21 cellular contexts compared by ENCODE assay signal in the genomic region with DNA sequence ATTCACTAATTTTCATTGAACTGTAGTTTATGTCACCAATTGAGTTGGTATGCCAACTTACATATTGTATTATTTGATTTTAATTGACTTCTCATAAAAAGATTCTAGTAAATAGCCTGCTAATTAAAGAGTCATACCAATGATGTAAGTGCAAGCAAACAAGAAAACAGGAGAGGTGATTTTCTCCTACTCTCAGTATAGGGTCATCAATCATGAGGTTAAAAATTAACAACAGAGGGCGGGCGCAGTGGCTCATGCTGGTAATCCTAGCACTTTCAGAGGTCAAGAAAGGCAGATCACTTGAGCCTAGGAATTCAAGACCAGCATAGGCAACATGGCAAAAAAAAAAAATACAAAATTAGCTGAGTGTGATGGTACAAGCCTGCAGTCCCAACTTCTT.
DNase-seq lines count a peak whose midpoint lies in the region; ATAC-seq and TF ChIP-seq lines count a peak whose summit lies in the region.
"Had no signal": no experiment of that assay in that cellular context is flagged by ENCODE, and none has a peak within 500 bp of the region (broad histone marks: within the 10 kb centered on the region; RNA-seq: fewer than 3 reads in every experiment).

No MANE protein-coding gene starts in this region.

- H3K4me2 ChIP-seq in mesenchymal stem cell (ENCODE audit: low read length, poor library complexity, severe bottlenecking) (no peak overlapping the region), GM23248 (ENCODE audit: unreplicated experiment) (no peak overlapping the region)

- H3K9me3 ChIP-seq in mesenchymal stem cell (ENCODE audit: control insufficient read depth, low read length) (no peaks in the 10 kb centered on the region), GM23248 (ENCODE audit: low read depth) (no peaks in the 10 kb centered on the region)
- H3K9me3 ChIP-seq: HAP-1, heart left ventricle, prostate gland had no signal

- POLR2A ChIA-PET in HEK293T (lab: Yijun Ruan, JAX): no interaction called here

- no peak overlapping the region for H4K91ac ChIP-seq in mesenchymal stem cell (ENCODE audit: low read length)

- H2BK15ac ChIP-seq in mesenchymal stem cell (ENCODE audit: low read depth, poor library complexity, severe bottlenecking): no peak overlapping the region

- no peak overlapping the region for H3K4me3 Mint-ChIP-seq in chondrocyte (ENCODE audit: unreplicated experiment)
- H3K4me3 Mint-ChIP-seq: activated CD8-positive, alpha-beta T cell treated with anti-CD3 and anti-CD28 coated beads, Interleukin-2, amount 10 ng/mL, durations not matched to agents 7 days and 5 days; naive B cell had no signal

- H3K36me3 ChIP-seq in mesenchymal stem cell (ENCODE audit: control insufficient read depth in 1 of 2, insufficient read depth in 2 of 2, low read depth in 1 of 2, low read length in 2 of 2) (peaks cover 0 to 57% of the 10 kb centered on the region in 2 experiments), GM23248 (ENCODE audit: low read depth) (peaks cover 23% of the 10 kb centered on the region)
- H3K36me3 ChIP-seq: prostate gland had no signal

- H3K27me3 ChIP-seq in mesenchymal stem cell (ENCODE audit: control insufficient read depth in 1 of 2, insufficient read depth in 1 of 2, low read length in 2 of 2): no peaks in the 10 kb centered on the region
- H3K27me3 ChIP-seq in GM23248 (replicated peaks; ENCODE audit: insufficient read depth): no peaks in the 10 kb centered on the region
- H3K27me3 ChIP-seq: cardiac muscle cell, heart left ventricle had no signal

- H2BK12ac ChIP-seq in mesenchymal stem cell (ENCODE audit: low read length in 2 of 2): no peak overlapping the region

- no peak overlapping the region for H3K18ac ChIP-seq in mesenchymal stem cell (ENCODE audit: low read depth in 1 of 2, low read length in 2 of 2)

- ATAC-seq in GM19023 (IDR thresholded peaks at IDR 0.05; ENCODE audit: unreplicated experiment): no peak
- ATAC-seq: activated CD8-positive, alpha-beta T cell treated with anti-CD3 and anti-CD28 coated beads, Interleukin-2, amount 10 ng/mL, durations not matched to agents 7 days and 5 days; heart left ventricle; K562 had no signal

- peaks cover 7% of the 10 kb centered on the region for H3K79me1 ChIP-seq in mesenchymal stem cell (replicated peaks; ENCODE audit: low read length, poor library complexity, severe bottlenecking)

- H3K27ac Mint-ChIP-seq in chondrocyte (ENCODE audit: unreplicated experiment): peak overlapping the region; percentile 45
- H3K27ac Mint-ChIP-seq: activated CD8-positive, alpha-beta T cell treated with anti-CD3 and anti-CD28 coated beads, Interleukin-2, amount 10 ng/mL, durations not matched to agents 7 days and 5 days had no signal

- in situ Hi-C loops in ACHN (cut with HindIII; ENCODE audit: low pct_ligation_motif_present, low pct_unique_long_range_greater_than_20kb, low sequenced_read_pairs): no loop called here
- in situ Hi-C loops in GM23248 (cut with MboI): no loop called here

- no peaks in the 10 kb centered on the region for H3K9me3 Mint-ChIP-seq in chondrocyte (ENCODE audit: low read depth)
- H3K9me3 Mint-ChIP-seq: naive B cell had no signal

- H3K36me3 Mint-ChIP-seq in chondrocyte (ENCODE audit: low read depth): peaks cover 17% of the 10 kb centered on the region

- H3K4ac ChIP-seq in mesenchymal stem cell (ENCODE audit: low read depth in 1 of 2, low read length in 2 of 2): no peak overlapping the region

- no peak overlapping the region for H2BK5ac ChIP-seq in mesenchymal stem cell (ENCODE audit: low read depth, low read length, poor library complexity, severe bottlenecking)

- DNase-seq in ACHN (peak; percentile 77), HEK293T (ENCODE audit: extremely low spot score) (no peak), chondrocyte (ENCODE audit: low spot score) (no peak), mesenchymal stem cell (no peak), GM23248 (no peak), NCI-H146 treated with DMSO at 0.1 percent for 48 hours (lab: John Stamatoyannopoulos, UW; ENCODE audit: unreplicated experiment) (no peak), activated gamma-delta T cell (lab: John Stamatoyannopoulos, UW) (no peak)
- DNase-seq: activated CD8-positive, alpha-beta T cell treated with anti-CD3 and anti-CD28 coated beads, Interleukin-2, amount 10 ng/mL, durations not matched to agents 7 days and 5 days; EL; heart left ventricle; naive B cell; NCI-H1105 treated with DMSO at 0.1 percent for 48 hours; NK-92 treated with Interleukin-12 subunit alpha and Interleukin-12 subunit beta, amount 100 ng/mL, for 24 hours; stimulated activated CD4-positive, alpha-beta T cell treated with anti-CD3 and anti-CD28 coated beads, Interleukin-12 subunit alpha, Interleukin-12 subunit beta, amount 100 ng/mL, for 4 hours; stimulated activated naive CD4-positive, alpha-beta T cell; T-helper 1 cell had no signal

- 71% methylated on average over 2 of the region's 2 CpGs for WGBS in mesenchymal stem cell
- WGBS in GM23248 (ENCODE audit: low coverage in 1 of 2, low lambda C conversion rate in 2 of 2, missing lambda C conversion rate in 2 of 2), 2 experiments: 96 to 98% methylated on average over 2 of the region's 2 CpGs

- H4K8ac ChIP-seq in mesenchymal stem cell (ENCODE audit: low read length): no peak overlapping the region

- H3K4me1 Mint-ChIP-seq in chondrocyte (ENCODE audit: low read depth): peaks cover 20% of the 10 kb centered on the region
- H3K4me1 Mint-ChIP-seq: naive B cell had no signal

- H3K9ac ChIP-seq in mesenchymal stem cell (ENCODE audit: low read length) (no peak overlapping the region), GM23248 (no peak overlapping the region)

- H4K20me1 ChIP-seq in GM23248 (ENCODE audit: insufficient read depth): no peaks in the 10 kb centered on the region

- no peak overlapping the region for H3K14ac ChIP-seq in mesenchymal stem cell (ENCODE audit: low read length in 2 of 2)

- H3K27me3 Mint-ChIP-seq in chondrocyte (ENCODE audit: low read depth): no peaks in the 10 kb centered on the region
- H3K27me3 Mint-ChIP-seq: naive B cell had no signal

- H2AK5ac ChIP-seq in mesenchymal stem cell (ENCODE audit: low read length, severe bottlenecking): no peak overlapping the region

- H3K4me1 ChIP-seq in mesenchymal stem cell (ENCODE audit: control insufficient read depth, insufficient read depth, low read depth, low read length): peaks cover 8% of the 10 kb centered on the region
- H3K4me1 ChIP-seq in GM23248 (ENCODE audit: insufficient read depth): no peaks in the 10 kb centered on the region
- H3K4me1 ChIP-seq: heart left ventricle, prostate gland had no signal

- TF ChIP-seq CTCF in chondrocyte (IDR thresholded peaks at IDR 0.05): no peak

- H3K9me2 ChIP-seq in GM23248 (ENCODE audit: insufficient read depth): no peaks in the 10 kb centered on the region

- H3K79me2 ChIP-seq in GM23248 (ENCODE audit: insufficient read depth): no peaks in the 10 kb centered on the region

- H2BK120ac ChIP-seq in mesenchymal stem cell (ENCODE audit: low read depth, low read length): no peak overlapping the region

- H2AFZ ChIP-seq in mesenchymal stem cell (ENCODE audit: low read depth, low read length) (no peak overlapping the region), GM23248 (no peak overlapping the region)

- H3K4me3 ChIP-seq in mesenchymal stem cell (ENCODE audit: insufficient read depth in 1 of 2, low read depth in 1 of 2, low read length in 2 of 2): no peak overlapping the region
- H3K4me3 ChIP-seq in GM23248: no peak overlapping the region
- H3K4me3 ChIP-seq: cardiac muscle cell, HAP-1, heart left ventricle, K562, prostate gland had no signal

- peak overlapping the region; percentile 64 for H3K27ac ChIP-seq in mesenchymal stem cell (ENCODE audit: low read length, poor library complexity, severe bottlenecking)
- H3K27ac ChIP-seq in GM23248: no peak overlapping the region
- H3K27ac ChIP-seq: cardiac muscle cell, heart left ventricle, prostate gland had no signal

- CTCF ChIA-PET in HEK293T (lab: Yijun Ruan, JAX): no interaction called here

- no peak overlapping the region for H3K23ac ChIP-seq in mesenchymal stem cell (ENCODE audit: low read length in 2 of 2)

- no peaks in the 10 kb centered on the region; the same call in 1 of the 2 replicates for H3F3A ChIP-seq in GM23248 (ENCODE audit: insufficient read depth)

TF ChIP-seq in HEK293T, 16 proteins besides CTCF, POLR2A, EP300 and RAD21:
- TF ChIP-seq, protein P1, sequence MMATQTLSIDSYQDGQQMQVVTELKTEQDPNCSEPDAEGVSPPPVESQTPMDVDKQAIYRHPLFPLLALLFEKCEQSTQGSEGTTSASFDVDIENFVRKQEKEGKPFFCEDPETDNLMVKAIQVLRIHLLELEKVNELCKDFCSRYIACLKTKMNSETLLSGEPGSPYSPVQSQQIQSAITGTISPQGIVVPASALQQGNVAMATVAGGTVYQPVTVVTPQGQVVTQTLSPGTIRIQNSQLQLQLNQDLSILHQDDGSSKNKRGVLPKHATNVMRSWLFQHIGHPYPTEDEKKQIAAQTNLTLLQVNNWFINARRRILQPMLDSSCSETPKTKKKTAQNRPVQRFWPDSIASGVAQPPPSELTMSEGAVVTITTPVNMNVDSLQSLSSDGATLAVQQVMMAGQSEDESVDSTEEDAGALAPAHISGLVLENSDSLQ (IDR thresholded peaks at IDR 0.05): peak; percentile 52
- TF ChIP-seq LEF1 (IDR thresholded peaks at IDR 0.05; ENCODE audit: borderline replicate concordance): no peak
